ENCODE assay signal across 9 cellular contexts in genomic region chr1:116020668-116021272, GRCh38. TPM values are rescaled to one million over a fixed set of nuclear protein-coding genes. Genes with fewer than 3 reads are reported as not detected.
A peak's percentile ranks its signal among the peaks of the same experiment; 100 is the strongest.
DNase-seq lines count a peak whose midpoint lies in the region; ATAC-seq and TF ChIP-seq lines count a peak whose summit lies in the region.
"Had no signal": no experiment of that assay in that cellular context is flagged by ENCODE, and none has a peak within 500 bp of the region (broad histone marks: within the 10 kb centered on the region; RNA-seq: fewer than 3 reads in every experiment).

No MANE protein-coding gene starts in this region.

- peak; percentile 30 for TF ChIP-seq CTCF in neural cell (IDR thresholded peaks at IDR 0.05; ENCODE audit: poor library complexity, severe bottlenecking)
- peak; percentile 65 for TF ChIP-seq CTCF in upper lobe of right lung (IDR thresholded peaks at IDR 0.05)

- no peak overlapping the region for H3K27ac ChIP-seq in CD4-positive, CD25-positive, alpha-beta regulatory T cell (ENCODE audit: insufficient read depth, low read length, poor library complexity, severe bottlenecking)
- H3K27ac ChIP-seq in neural cell (ENCODE audit: low read length) = no peak overlapping the region
- H3K27ac ChIP-seq in upper lobe of right lung = no peak overlapping the region

- no peaks in the 10 kb centered on the region for H3F3A ChIP-seq in neural cell (ENCODE audit: insufficient read depth, low read length, poor library complexity, severe bottlenecking)

- peak in 2 of 3 donors; percentile 11 to 74 for DNase-seq in CD4-positive, CD25-positive, alpha-beta regulatory T cell
- DNase-seq in NCI-H748 treated with DMSO at 0.1 percent for 48 hours (lab: John Stamatoyannopoulos, UW) = peak; percentile 46
- DNase-seq in activated CD8-positive, alpha-beta memory T cell treated with anti-CD3 and anti-CD28 coated beads, Interleukin-2, amount 50 U/mL, for 24 hours (ENCODE audit: extremely low read depth) = peak; percentile 9
- peak; percentile 54 for DNase-seq in fibroblast of gingiva (ENCODE audit: low read depth)
- DNase-seq in upper lobe of right lung = no peak

- H3K4me1 Mint-ChIP-seq in CD4-positive, CD25-positive, alpha-beta regulatory T cell = no peaks in the 10 kb centered on the region

- no peak for TF ChIP-seq EP300 in neural cell (conservative IDR thresholded peaks at IDR 0.05; ENCODE audit: poor library complexity, severe bottlenecking)

- no peak overlapping the region for H3K27ac Mint-ChIP-seq in CD4-positive, CD25-positive, alpha-beta regulatory T cell
- H3K27ac Mint-ChIP-seq: T-helper 1 cell treated with Interleukin-12 subunit alpha and Interleukin-12 subunit beta and Interleukin-4 antibody, amounts not matched to agents 30 μg/mL and 1 μg/mL, for 36 hours had no signal

- intact Hi-C loops in upper lobe of right lung (cut with DNase I) = no loop called here

- peaks cover 8% of the 10 kb centered on the region for H3K27me3 Mint-ChIP-seq in CD4-positive, CD25-positive, alpha-beta regulatory T cell

- no peak overlapping the region for H2AFZ ChIP-seq in neural cell (ENCODE audit: low read depth, low read length)

- H3K4me1 ChIP-seq in CD4-positive, CD25-positive, alpha-beta regulatory T cell (ENCODE audit: control insufficient read depth, insufficient read depth, low read length, poor library complexity, severe bottlenecking) = no peaks in the 10 kb centered on the region
- no peaks in the 10 kb centered on the region for H3K4me1 ChIP-seq in upper lobe of right lung

- H3K27me3 ChIP-seq in CD4-positive, CD25-positive, alpha-beta regulatory T cell (ENCODE audit: control insufficient read depth, insufficient read depth, low read length) = no peaks in the 10 kb centered on the region
- no peaks in the 10 kb centered on the region for H3K27me3 ChIP-seq in neural cell (ENCODE audit: insufficient read depth, low read depth, low read length)
- H3K27me3 ChIP-seq in upper lobe of right lung = no peaks in the 10 kb centered on the region

- H3K4me3 Mint-ChIP-seq in CD4-positive, CD25-positive, alpha-beta regulatory T cell = no peak overlapping the region
- H3K4me3 Mint-ChIP-seq: T-helper 1 cell treated with Interleukin-12 subunit alpha and Interleukin-12 subunit beta and Interleukin-4 antibody, amounts not matched to agents 30 μg/mL and 1 μg/mL, for 36 hours had no signal

- no peaks in the 10 kb centered on the region for H3K79me2 ChIP-seq in neural cell (replicated peaks; ENCODE audit: insufficient read depth, low read length)

- no peak overlapping the region for H3K4me3 ChIP-seq in CD4-positive, CD25-positive, alpha-beta regulatory T cell (ENCODE audit: low read depth, low read length)
- no peak overlapping the region for H3K4me3 ChIP-seq in neural cell (ENCODE audit: low read length)
- H3K4me3 ChIP-seq in upper lobe of right lung = no peak overlapping the region

- no peaks in the 10 kb centered on the region for H3K36me3 Mint-ChIP-seq in CD4-positive, CD25-positive, alpha-beta regulatory T cell

- no peaks in the 10 kb centered on the region for H3K9me3 ChIP-seq in CD4-positive, CD25-positive, alpha-beta regulatory T cell (ENCODE audit: control insufficient read depth in 2 of 2, low read length in 2 of 2)
- H3K9me3 ChIP-seq in neural cell (ENCODE audit: low read length) = no peaks in the 10 kb centered on the region
- no peaks in the 10 kb centered on the region for H3K9me3 ChIP-seq in upper lobe of right lung

- H3K36me3 ChIP-seq in CD4-positive, CD25-positive, alpha-beta regulatory T cell (ENCODE audit: control insufficient read depth, insufficient read depth, low read length) = no peaks in the 10 kb centered on the region
- H3K36me3 ChIP-seq in neural cell (ENCODE audit: insufficient read depth, low read length) (no peaks in the 10 kb centered on the region), upper lobe of right lung (peaks cover 14% of the 10 kb centered on the region)

- no peaks in the 10 kb centered on the region for H4K20me1 ChIP-seq in neural cell (ENCODE audit: insufficient read depth)

- peak in 1 of 2 donors; percentile 55 for ATAC-seq in CD4-positive, CD25-positive, alpha-beta regulatory T cell (ENCODE audit: low read depth in 2 of 2)
- ATAC-seq in GM19025 (IDR thresholded peaks at IDR 0.05; ENCODE audit: low read depth, unreplicated experiment) (peak; percentile 70), HG03280 (IDR thresholded peaks at IDR 0.05; ENCODE audit: unreplicated experiment) (peak; percentile 75), upper lobe of right lung (peak; percentile 82)

- no peak overlapping the region for H3K4me2 ChIP-seq in neural cell (ENCODE audit: low read length)

- peak; percentile 30 for TF ChIP-seq RAD21 in neural cell (conservative IDR thresholded peaks at IDR 0.05)

- H3K9ac ChIP-seq in neural cell (ENCODE audit: low read length) = no peak overlapping the region

- H3K9me3 Mint-ChIP-seq in CD4-positive, CD25-positive, alpha-beta regulatory T cell = no peaks in the 10 kb centered on the region
- H3K9me3 Mint-ChIP-seq: T-helper 1 cell treated with Interleukin-12 subunit alpha and Interleukin-12 subunit beta and Interleukin-4 antibody, amounts not matched to agents 30 μg/mL and 1 μg/mL, for 36 hours had no signal

- H3K9me2 ChIP-seq in neural cell (ENCODE audit: insufficient read depth, low read length) = no peaks in the 10 kb centered on the region

TF ChIP-seq in neural cell, 6 proteins besides CTCF, POLR2A, EP300 and RAD21:
- TF ChIP-seq REST (IDR thresholded peaks at IDR 0.05; ENCODE audit: borderline replicate concordance) (no peak), TAF1 (IDR thresholded peaks at IDR 0.05; ENCODE audit: low read depth) (no peak), MXI1 (conservative IDR thresholded peaks at IDR 0.05; ENCODE audit: poor library complexity, severe bottlenecking) (no peak)
TF ChIP-seq in neural cell: peak in this region for 0.

RNA-seq across cellular contexts. Expression of gene SLC22A15, which starts 44.5 kb away (rescaled TPM):
- total RNA-seq in CD4-positive, CD25-positive, alpha-beta regulatory T cell = 0.17 TPM
- polyA plus RNA-seq in CD4-positive, CD25-positive, alpha-beta regulatory T cell = under 1 TPM in 1 of 4 donors, not detected in 3; 0.03 TPM
- 1.7 and 3.1 TPM in 2 replicates for polyA plus RNA-seq in neural cell
- 2.4 and 3.2 TPM in 2 replicates for polyA minus RNA-seq in neural cell
- 25.7 TPM for total RNA-seq in upper lobe of right lung

Comparison
In these comparisons a context has a peak if more than half of its experiments do, and no peak if none do; other contexts are left out.
1. RNA of gene SLC22A15, which starts 44.5 kb away (total RNA-seq): 25.7 TPM in upper lobe of right lung (single experiment); 0.17 TPM in CD4-positive, CD25-positive, alpha-beta regulatory T cell (single experiment); every median in the first group is over 10 times any median in the second.